In the genomic region with DNA sequence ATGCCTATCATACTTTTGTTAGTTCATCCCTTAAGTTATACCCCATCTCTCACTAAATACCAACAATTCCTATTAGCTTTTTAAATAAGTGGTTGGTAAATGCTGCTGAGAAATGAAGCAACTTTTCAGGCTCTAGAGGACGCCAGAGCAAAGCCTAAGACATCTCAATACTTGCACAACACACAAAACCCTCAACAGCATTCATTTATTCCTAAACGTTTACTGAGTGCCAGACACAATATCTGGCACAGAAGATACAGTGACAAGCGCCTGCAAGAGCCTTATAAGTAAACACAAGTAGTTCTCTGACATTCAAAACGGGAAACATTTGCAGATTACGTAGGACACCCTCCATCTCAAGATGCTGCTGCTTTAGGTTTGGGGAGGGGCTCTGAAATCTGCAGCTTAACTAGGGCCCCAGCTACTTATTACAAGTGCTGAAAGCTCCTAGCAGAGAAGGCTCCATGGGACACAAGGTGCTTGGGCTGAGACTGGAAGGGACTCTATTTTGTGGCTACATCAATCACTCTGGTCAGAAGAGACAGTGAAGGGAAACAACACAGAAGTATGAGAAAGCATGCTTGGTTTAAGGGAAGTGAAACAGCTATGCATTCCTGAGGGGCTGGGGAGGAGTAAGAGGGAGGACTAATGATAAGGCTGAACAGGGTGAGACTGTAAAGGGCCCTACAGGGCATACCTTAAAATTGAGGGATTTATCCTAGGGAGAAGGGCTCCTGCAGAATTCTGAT, we compare ENCODE assay signal across 9 cellular contexts.
DNase-seq lines count a peak whose midpoint lies in the region; ATAC-seq, FAIRE-seq and TF ChIP-seq lines count a peak whose summit lies in the region.
"Had no signal": no experiment of that assay in that cellular context is flagged by ENCODE, and none has a peak within 500 bp of the region (broad histone marks: within the 10 kb centered on the region; RNA-seq: fewer than 3 reads in every experiment).

No MANE protein-coding gene starts in this region.

- H3K4me1 Mint-ChIP-seq in CD8-positive, alpha-beta memory T cell, result peaks cover 10 to 21% (median 10%) of the 10 kb centered on the region in 3 donors

- peaks cover 4 to 15% (median 13%) of the 10 kb centered on the region in 3 donors for H3K36me3 Mint-ChIP-seq in CD8-positive, alpha-beta memory T cell

- POLR2A ChIA-PET in GM12878 (lab: Charles Lee), result interaction anchor here (0.7 to 4.9 kb wide), 8 partner anchors 13 to 817 kb away, joined by 3 to 24 read pairs (median 5); a partner anchor contains a TSS
- POLR2A ChIA-PET in CD8-positive, alpha-beta memory T cell (lab: Charles Lee), result no interaction called here

- H3K9me3 ChIP-seq in DOHH2 (ENCODE audit: control insufficient read depth, insufficient read depth, low read length) (no peaks in the 10 kb centered on the region), GM12878 (replicated peaks; ENCODE audit: control insufficient read depth, insufficient read depth, low read length) (no peaks in the 10 kb centered on the region), colonic mucosa (no peaks in the 10 kb centered on the region)
- H3K9me3 ChIP-seq in CD8-positive, alpha-beta memory T cell (ENCODE audit: low read length), result no peaks in the 10 kb centered on the region

- H3K79me2 ChIP-seq in DOHH2 (ENCODE audit: control insufficient read depth, low read length), result no peaks in the 10 kb centered on the region
- no peaks in the 10 kb centered on the region for H3K79me2 ChIP-seq in GM12878 (ENCODE audit: control insufficient read depth, insufficient read depth, low read length)

- RAD21 ChIA-PET in GM12878 (lab: Charles Lee; ENCODE audit: unreplicated experiment), result interaction anchor here (0.7 to 5.9 kb wide), 27 partner anchors 10 to 600 kb away, joined by 3 to 64 read pairs (median 5); a partner anchor contains a TSS

- SMC1A ChIA-PET in GM12878 (lab: Charles Lee; ENCODE audit: uncharacterized antibody, unreplicated experiment), result interaction anchor here (0.7 to 7.5 kb wide), 30 partner anchors 11 to 767 kb away, joined by 3 to 105 read pairs (median 4); a partner anchor contains a TSS

- no peaks in the 10 kb centered on the region for H3K36me3 ChIP-seq in DOHH2 (ENCODE audit: control insufficient read depth, low read length)
- H3K36me3 ChIP-seq in GM12878 (ENCODE audit: control insufficient read depth in 2 of 2, insufficient read depth in 2 of 2, low read length in 1 of 2), result no peaks in the 10 kb centered on the region
- H3K36me3 ChIP-seq in CD8-positive, alpha-beta memory T cell (ENCODE audit: insufficient read depth, low read length), result no peaks in the 10 kb centered on the region
- H3K36me3 ChIP-seq in brain microvascular endothelial cell (replicated peaks), result no peaks in the 10 kb centered on the region
- no peaks in the 10 kb centered on the region for H3K36me3 ChIP-seq in colonic mucosa

- TF ChIP-seq EP300 in GM12878 (IDR thresholded peaks at IDR 0.05; ENCODE audit: borderline replicate concordance in 1 of 2, control insufficient read depth in 1 of 2, low read depth in 2 of 2, low read length in 2 of 2), result peak; percentile 61 to 89; a peak in 3 of 4 replicates

- peak overlapping the region in 3 of 8 donors; percentile 19 to 88 (median 51) for H3K27ac Mint-ChIP-seq in CD8-positive, alpha-beta memory T cell
- H3K27ac Mint-ChIP-seq: stimulated activated naive CD8-positive, alpha-beta T cell treated with anti-CD3 and anti-CD28 coated beads, Interleukin-15, Interleukin-2, amounts not matched to agents 100 ng/mL and 50 ng/mL, for 24 hours had no signal

- no peaks in the 10 kb centered on the region for H3K27me3 Mint-ChIP-seq in CD8-positive, alpha-beta memory T cell
- H3K27me3 Mint-ChIP-seq: stimulated activated naive CD8-positive, alpha-beta T cell treated with anti-CD3 and anti-CD28 coated beads, Interleukin-15, Interleukin-2, amounts not matched to agents 100 ng/mL and 50 ng/mL, for 24 hours had no signal

- in situ Hi-C loops in GM12878 (cut with MboI), result no loop called here
- in situ Hi-C loops in brain microvascular endothelial cell (cut with HindIII; ENCODE audit: low pct_ligation_motif_present, low sequenced_read_pairs), result no loop called here

- H3K4me3 ChIP-seq in DOHH2 (ENCODE audit: low read length), result peak overlapping the region; percentile 19; the same call in 1 of the 2 replicates
- H3K4me3 ChIP-seq in GM12878, result no peak overlapping the region
- H3K4me3 ChIP-seq in CD8-positive, alpha-beta memory T cell (ENCODE audit: low read length), result no peak overlapping the region
- no peak overlapping the region for H3K4me3 ChIP-seq in brain microvascular endothelial cell (ENCODE audit: low read depth, low read length)
- H3K4me3 ChIP-seq in colonic mucosa, result no peak overlapping the region

- DNase-seq in GM12878 (ENCODE audit: low read depth, low spot score) (peak; percentile 83), putamen (ENCODE audit: low spot score) (peak; percentile 74), brain microvascular endothelial cell (no peak), colonic mucosa (no peak)
- no peak for DNase-seq in CD8-positive, alpha-beta memory T cell

- no peak for TF ChIP-seq POLR2A in GM12878 (IDR thresholded peaks at IDR 0.05; ENCODE audit: low read depth, low read length)

- BruUV-seq in GM12878 (replicated peaks; lab: Mats Ljungman, UMichigan), result no TSS peak

- H4K20me1 ChIP-seq in DOHH2 (ENCODE audit: control insufficient read depth, insufficient read depth, low read depth, low read length) (no peaks in the 10 kb centered on the region), GM12878 (ENCODE audit: control insufficient read depth, insufficient read depth) (no peaks in the 10 kb centered on the region)

- H3K27ac ChIP-seq in DOHH2 (ENCODE audit: low read depth, low read length) (peak overlapping the region; percentile 30), GM12878 (ENCODE audit: control insufficient read depth, insufficient read depth) (peak overlapping the region; percentile 54), brain microvascular endothelial cell (no peak overlapping the region), colonic mucosa (no peak overlapping the region)
- no peak overlapping the region for H3K27ac ChIP-seq in CD8-positive, alpha-beta memory T cell (ENCODE audit: low read depth, low read length)

- FAIRE-seq in GM12878 (lab: Jason Lieb, UNC), result no peak

- H3F3A ChIP-seq in DOHH2 (ENCODE audit: control insufficient read depth, insufficient read depth), result no peaks in the 10 kb centered on the region

- H3K4me3 Mint-ChIP-seq in CD8-positive, alpha-beta memory T cell, result no peak overlapping the region
- H3K4me3 Mint-ChIP-seq: stimulated activated naive CD8-positive, alpha-beta T cell treated with anti-CD3 and anti-CD28 coated beads, Interleukin-15, Interleukin-2, amounts not matched to agents 100 ng/mL and 50 ng/mL, for 24 hours had no signal

- H3K4me1 ChIP-seq in DOHH2 (ENCODE audit: control insufficient read depth, low read length) (peaks cover 49% of the 10 kb centered on the region), GM12878 (ENCODE audit: control insufficient read depth, insufficient read depth, low read length) (peaks cover 25% of the 10 kb centered on the region), colonic mucosa (no peaks in the 10 kb centered on the region)
- H3K4me1 ChIP-seq in CD8-positive, alpha-beta memory T cell (ENCODE audit: insufficient read depth, low read length), result no peaks in the 10 kb centered on the region

- H3K9me2 ChIP-seq in DOHH2 (replicated peaks; ENCODE audit: control insufficient read depth, low read length), result no peaks in the 10 kb centered on the region

- TF ChIP-seq CTCF in DOHH2 (IDR thresholded peaks at IDR 0.05; ENCODE audit: low read depth, low read length, poor library complexity, severe bottlenecking) (peak; percentile 41), GM12878 (IDR thresholded peaks at IDR 0.05 in 2 of 3, conservative IDR thresholded peaks at IDR 0.05 in 1 of 3; ENCODE audit: control insufficient read depth in 2 of 3, extremely low read depth in 1 of 3, insufficient read depth in 1 of 3, low read depth in 3 of 3, low read length in 3 of 3) (peak; percentile 32 to 49 (median 32); a peak in 4 of 6 replicates), brain microvascular endothelial cell (IDR thresholded peaks at IDR 0.05; ENCODE audit: low read depth, low read length, missing control alignments) (no peak), colonic mucosa (IDR thresholded peaks at IDR 0.05) (no peak)

- CTCF ChIA-PET in GM12878 (lab: Yijun Ruan, JAX), result interaction anchor here (0.6 to 7.9 kb wide), 33 partner anchors 12 to 646 kb away, joined by 3 to 98 read pairs (median 4); no protein-coding TSS in a partner anchor
- CTCF ChIA-PET in CD8-positive, alpha-beta memory T cell (lab: Charles Lee), result interaction anchor here (1.6 kb wide), 1 partner anchor 20 kb away, joined by 3 read pairs; no protein-coding TSS in a partner anchor

- H3K4me2 ChIP-seq in DOHH2 (ENCODE audit: low read length) (peak overlapping the region; percentile 45), GM12878 (ENCODE audit: control insufficient read depth, insufficient read depth) (peak overlapping the region; percentile 80)

- WGBS in GM12878 (ENCODE audit: insufficient coverage, insufficient replicate concordance, low lambda C conversion rate, missing lambda C conversion rate), result 44% methylated on average over 5 of the region's 5 CpGs

- peak; percentile 51 for TF ChIP-seq RAD21 in GM12878 (IDR thresholded peaks at IDR 0.05; ENCODE audit: insufficient read depth, low read depth, low read length)

- intact Hi-C loops in GM12878 (cut with micrococcal nuclease; ENCODE audit: unreplicated experiment), result loop anchor here (1.0 to 5.0 kb wide), 6 partner anchors 13 to 299 kb away; no protein-coding TSS in a partner anchor
- intact Hi-C loops in colonic mucosa (cut with DNase I), result no loop called here

- H3K9ac ChIP-seq in GM12878 (ENCODE audit: control insufficient read depth, insufficient read depth, low read length) (peak overlapping the region; percentile 21; the same call in 1 of the 2 replicates), colonic mucosa (ENCODE audit: low read depth in 2 of 2, low read length in 2 of 2) (no peak overlapping the region)

- ATAC-seq in GM19467 (IDR thresholded peaks at IDR 0.05; ENCODE audit: unreplicated experiment) (peak; percentile 70), HG03432 (IDR thresholded peaks at IDR 0.05; ENCODE audit: unreplicated experiment) (peak; percentile 88), GM12878 (peak; percentile 91)

- peak overlapping the region; percentile 39; the same call in 1 of the 2 replicates for H2AFZ ChIP-seq in GM12878 (ENCODE audit: control insufficient read depth, low read depth, low read length)

- H3K27me3 ChIP-seq in DOHH2 (ENCODE audit: control insufficient read depth, low read length) (no peaks in the 10 kb centered on the region), GM12878 (replicated peaks in 1 of 2; ENCODE audit: control insufficient read depth in 2 of 2, insufficient read depth in 2 of 2, low read length in 1 of 2) (no peaks in the 10 kb centered on the region), brain microvascular endothelial cell (replicated peaks) (no peaks in the 10 kb centered on the region), colonic mucosa (no peaks in the 10 kb centered on the region)
- H3K27me3 ChIP-seq in CD8-positive, alpha-beta memory T cell (ENCODE audit: insufficient read depth, low read length, poor library complexity, severe bottlenecking), result no peaks in the 10 kb centered on the region

- H3K9me3 Mint-ChIP-seq in CD8-positive, alpha-beta memory T cell, result no peaks in the 10 kb centered on the region
- H3K9me3 Mint-ChIP-seq: stimulated activated naive CD8-positive, alpha-beta T cell treated with anti-CD3 and anti-CD28 coated beads, Interleukin-15, Interleukin-2, amounts not matched to agents 100 ng/mL and 50 ng/mL, for 24 hours had no signal

Comparison
In these comparisons a context has a peak if more than half of its experiments do, and no peak if none do; other contexts are left out.
1. H3K27ac ChIP-seq: peak in DOHH2 (single experiment) and GM12878 (single experiment); none in CD8-positive, alpha-beta memory T cell (single experiment), brain microvascular endothelial cell (single experiment) and colonic mucosa (single experiment).
2. CTCF ChIP-seq: peak in DOHH2 (single experiment) and GM12878 (3 of 3); none in brain microvascular endothelial cell (single experiment) and colonic mucosa (single experiment).
3. DNase-seq: peak in GM12878 (single experiment) and putamen (single experiment); none in CD8-positive, alpha-beta memory T cell (0 of 5), brain microvascular endothelial cell (single experiment) and colonic mucosa (single experiment).
4. Peak in every context shown above with its lines, with median percentiles within 50 percentile points of each other: ATAC-seq.